17 cellular contexts compared by ENCODE assay signal in genomic region chr4:174228988-174229387, GRCh38.
"Had no signal": no experiment of that assay in that cellular context is flagged by ENCODE, and none has a peak within 500 bp of the region (broad histone marks: within the 10 kb centered on the region; RNA-seq: fewer than 3 reads in every experiment).

No MANE protein-coding gene starts in this region.

- H3K4me3 ChIP-seq: K562, SJSA1 had no signal

- H3K9me3 ChIP-seq: SJSA1 had no signal

- H3K4me1 ChIP-seq: SJSA1 had no signal

- H3K36me3 ChIP-seq: SJSA1 had no signal

- H3K27ac ChIP-seq: HL-60, KMS-11, SJSA1 had no signal

- DNase-seq: Kasumi-1, MM.1S, NCI-H1092 treated with DMSO at 0.1 percent for 48 hours, NCI-H1436, NCI-H187, NCI-H2029, NCI-H2081 treated with DMSO at 0.1 percent for 48 hours, NCI-H2227 treated with DMSO at 0.1 percent for 48 hours, NCI-H526, NCI-H748 treated with DMSO at 0.1 percent for 48 hours, Right ventricle myocardium superior, RPMI8226, SIG-M5 had no signal
